2 cellular contexts compared by ENCODE assay signal in the genomic region with DNA sequence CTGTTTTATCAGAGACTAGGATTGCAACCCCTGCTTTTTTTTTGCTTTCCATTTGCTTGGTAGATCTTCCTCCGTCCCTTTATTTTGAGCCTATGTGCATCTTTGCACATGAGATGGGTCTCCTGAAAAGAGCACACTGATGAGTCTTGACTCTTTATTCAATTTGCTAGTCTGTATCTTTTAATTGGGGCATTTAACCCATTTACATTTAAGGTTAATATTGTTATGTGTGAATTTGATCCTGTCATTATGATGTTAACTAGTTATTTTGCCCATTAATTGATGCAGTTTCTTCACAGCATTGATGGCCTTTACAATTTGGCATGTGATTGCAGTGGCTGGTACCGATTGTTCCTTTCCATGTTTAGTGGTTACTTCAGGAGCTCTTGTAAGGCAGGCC. TPM values are rescaled to one million over a fixed set of nuclear protein-coding genes. Genes with fewer than 3 reads are reported as not detected.
"Had no signal": no experiment of that assay in that cellular context is flagged by ENCODE, and none has a peak within 500 bp of the region (broad histone marks: within the 10 kb centered on the region; RNA-seq: fewer than 3 reads in every experiment).

No MANE protein-coding gene starts in this region.

RNA-seq across cellular contexts. Expression of gene ADGRV1, which starts 21.3 kb away (rescaled TPM):
- total RNA-seq: activated CD4-positive, alpha-beta memory T cell treated with anti-CD3 and anti-CD28 coated beads, Interleukin-2, amount 10 ng/mL, durations not matched to agents 7 days and 5 days; activated CD4-positive, alpha-beta T cell treated with anti-CD3 and anti-CD28 coated beads, Interleukin-2, amount 10 ng/mL, durations not matched to agents 7 days and 5 days had no signal
